1 cellular context compared by ENCODE assay signal in the genomic region with DNA sequence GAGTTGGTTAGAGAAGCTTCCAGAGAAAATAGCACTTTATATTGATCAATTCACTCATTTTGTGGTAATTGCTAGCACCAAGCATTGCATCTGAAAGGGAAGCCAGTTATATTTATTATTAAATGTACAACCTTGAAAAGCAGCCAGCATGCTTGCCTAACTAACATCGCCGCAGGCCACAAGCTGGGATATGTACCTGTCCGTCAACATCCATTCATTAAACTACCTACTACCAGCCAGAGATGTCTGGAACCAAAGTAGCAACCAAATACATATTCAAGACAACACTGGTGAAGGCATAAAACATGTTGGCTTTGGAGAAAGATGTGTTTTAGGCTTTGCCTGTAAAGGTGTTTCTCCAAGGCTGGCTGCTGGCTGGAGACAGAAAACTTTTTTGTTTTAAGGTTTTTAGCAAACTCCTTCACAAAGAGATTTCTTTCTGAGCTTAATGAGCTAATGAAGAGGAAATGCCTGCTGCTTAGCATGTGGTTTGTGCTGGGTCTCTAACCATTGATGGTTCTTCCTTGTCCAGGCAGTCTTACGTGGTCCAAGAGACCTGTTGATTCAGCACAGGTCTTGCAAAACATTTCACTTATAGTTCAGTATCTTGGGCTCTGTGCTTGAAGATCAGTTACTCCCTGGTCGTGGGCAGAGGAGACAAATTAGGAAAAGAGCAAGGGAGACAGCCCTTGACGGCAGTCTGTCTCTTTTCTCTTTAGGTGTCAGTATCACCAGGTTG.
TF ChIP-seq lines count a peak whose summit lies in the region.

No MANE protein-coding gene starts in this region.

TF ChIP-seq in IMR-90, 13 proteins besides CTCF, POLR2A, EP300 and RAD21:
- TF ChIP-seq CHD1 (IDR thresholded peaks at IDR 0.05; ENCODE audit: low read depth, low read length) (no peak), BHLHE40 (IDR thresholded peaks at IDR 0.05; ENCODE audit: low read depth, low read length) (no peak), RFX5 (IDR thresholded peaks at IDR 0.05; ENCODE audit: low read depth, low read length) (no peak), RCOR1 (IDR thresholded peaks at IDR 0.05; ENCODE audit: insufficient replicate concordance, low read length) (no peak), NFE2L2 (IDR thresholded peaks at IDR 0.05; ENCODE audit: low read depth, low read length) (no peak), MAZ (IDR thresholded peaks at IDR 0.05; ENCODE audit: borderline replicate concordance, low read depth, low read length) (no peak), MAFK (IDR thresholded peaks at IDR 0.05; ENCODE audit: low read depth, low read length) (no peak), FOS (IDR thresholded peaks at IDR 0.05; ENCODE audit: low read depth, low read length) (no peak), CEBPB (IDR thresholded peaks at IDR 0.05; ENCODE audit: low read depth, low read length) (no peak; the same call in 1 of the 2 replicates), MXI1 (IDR thresholded peaks at IDR 0.05; ENCODE audit: borderline replicate concordance, low read depth, low read length) (no peak), SMC3 (IDR thresholded peaks at IDR 0.05; ENCODE audit: low read depth, low read length) (no peak)
- TF ChIP-seq, protein P1, sequence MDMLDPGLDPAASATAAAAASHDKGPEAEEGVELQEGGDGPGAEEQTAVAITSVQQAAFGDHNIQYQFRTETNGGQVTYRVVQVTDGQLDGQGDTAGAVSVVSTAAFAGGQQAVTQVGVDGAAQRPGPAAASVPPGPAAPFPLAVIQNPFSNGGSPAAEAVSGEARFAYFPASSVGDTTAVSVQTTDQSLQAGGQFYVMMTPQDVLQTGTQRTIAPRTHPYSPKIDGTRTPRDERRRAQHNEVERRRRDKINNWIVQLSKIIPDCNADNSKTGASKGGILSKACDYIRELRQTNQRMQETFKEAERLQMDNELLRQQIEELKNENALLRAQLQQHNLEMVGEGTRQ (IDR thresholded peaks at IDR 0.05; ENCODE audit: low read depth, low read length): no peak
- TF ChIP-seq, protein P2, sequence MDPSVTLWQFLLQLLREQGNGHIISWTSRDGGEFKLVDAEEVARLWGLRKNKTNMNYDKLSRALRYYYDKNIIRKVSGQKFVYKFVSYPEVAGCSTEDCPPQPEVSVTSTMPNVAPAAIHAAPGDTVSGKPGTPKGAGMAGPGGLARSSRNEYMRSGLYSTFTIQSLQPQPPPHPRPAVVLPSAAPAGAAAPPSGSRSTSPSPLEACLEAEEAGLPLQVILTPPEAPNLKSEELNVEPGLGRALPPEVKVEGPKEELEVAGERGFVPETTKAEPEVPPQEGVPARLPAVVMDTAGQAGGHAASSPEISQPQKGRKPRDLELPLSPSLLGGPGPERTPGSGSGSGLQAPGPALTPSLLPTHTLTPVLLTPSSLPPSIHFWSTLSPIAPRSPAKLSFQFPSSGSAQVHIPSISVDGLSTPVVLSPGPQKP (IDR thresholded peaks at IDR 0.05; ENCODE audit: borderline replicate concordance, low read depth, low read length): no peak
